Comparison of ENCODE assay signal across 13 cellular contexts in the genomic region with DNA sequence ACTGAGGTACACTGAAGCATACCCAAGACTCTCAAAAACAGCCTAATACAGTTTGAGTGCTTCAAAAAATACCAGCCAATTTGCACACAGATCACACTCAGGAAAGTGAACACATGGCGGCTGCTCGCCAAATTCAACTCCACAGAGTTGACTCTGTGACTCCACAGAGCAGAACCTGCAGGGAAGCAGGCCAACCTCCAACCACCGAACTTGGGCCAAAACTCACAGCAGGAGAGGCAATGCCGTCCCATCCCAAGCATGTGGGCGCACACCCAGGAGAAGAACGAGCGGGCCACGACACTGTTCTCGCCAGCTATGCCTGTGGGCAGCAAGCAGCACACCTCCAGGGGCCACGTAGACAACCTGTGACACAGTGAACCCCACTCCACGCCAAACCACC. TPM values are rescaled to one million over a fixed set of nuclear protein-coding genes. Genes with fewer than 3 reads are reported as not detected.
A peak's percentile ranks its signal among the peaks of the same experiment; 100 is the strongest.
DNase-seq lines count a peak whose midpoint lies in the region; ATAC-seq and TF ChIP-seq lines count a peak whose summit lies in the region.
"Had no signal": no experiment of that assay in that cellular context is flagged by ENCODE, and none has a peak within 500 bp of the region (broad histone marks: within the 10 kb centered on the region; RNA-seq: fewer than 3 reads in every experiment).

No MANE protein-coding gene starts in this region.

- TF ChIP-seq CTCF in tibial nerve (IDR thresholded peaks at IDR 0.05), result no peak

- WGBS in tibial nerve, 2 donors, result 44 to 61% methylated on average over 10 to 11 of the region's 11 CpGs

- H3K4me1 Mint-ChIP-seq in activated naive CD4-positive, alpha-beta T cell treated with anti-CD3 and anti-CD28 coated beads, Interleukin-2, amount 50 U/mL, for 24 hours, result peaks cover 79% of the 10 kb centered on the region

- no peak for ATAC-seq in GM19023 (IDR thresholded peaks at IDR 0.05; ENCODE audit: unreplicated experiment)

- H3K36me3 Mint-ChIP-seq in activated naive CD4-positive, alpha-beta T cell treated with anti-CD3 and anti-CD28 coated beads, Interleukin-2, amount 50 U/mL, for 24 hours, result no peaks in the 10 kb centered on the region

- peaks cover 75% of the 10 kb centered on the region for H3K4me1 ChIP-seq in muscle layer of colon (ENCODE audit: insufficient read depth, low read length)
- peaks cover 0 to 97% (median 80%) of the 10 kb centered on the region in 4 donors for H3K4me1 ChIP-seq in tibial nerve

- H3K4me3 Mint-ChIP-seq in activated naive CD4-positive, alpha-beta T cell treated with anti-CD3 and anti-CD28 coated beads, Interleukin-2, amount 50 U/mL, for 24 hours, result no peak overlapping the region

- H3K27me3 ChIP-seq in muscle layer of colon (ENCODE audit: control insufficient read depth in 1 of 2, insufficient read depth in 2 of 2, low read length in 2 of 2) (no peaks in the 10 kb centered on the region), tibial nerve (no peaks in the 10 kb centered on the region)

- no peaks in the 10 kb centered on the region for H3K9me3 Mint-ChIP-seq in activated naive CD4-positive, alpha-beta T cell treated with anti-CD3 and anti-CD28 coated beads, Interleukin-2, amount 50 U/mL, for 24 hours

- TF ChIP-seq EP300 in tibial nerve (IDR thresholded peaks at IDR 0.05), result no peak

- H3K27ac Mint-ChIP-seq in activated naive CD4-positive, alpha-beta T cell treated with anti-CD3 and anti-CD28 coated beads, Interleukin-2, amount 50 U/mL, for 24 hours, result peak overlapping the region; percentile 6

- no peaks in the 10 kb centered on the region for H3K27me3 Mint-ChIP-seq in activated naive CD4-positive, alpha-beta T cell treated with anti-CD3 and anti-CD28 coated beads, Interleukin-2, amount 50 U/mL, for 24 hours

- no peak overlapping the region for H3K4me3 ChIP-seq in muscle layer of colon (ENCODE audit: low read depth in 1 of 2, low read length in 2 of 2)
- no peak overlapping the region for H3K4me3 ChIP-seq in tibial nerve

- H3K36me3 ChIP-seq in muscle layer of colon (ENCODE audit: insufficient read depth, low read length), result no peaks in the 10 kb centered on the region
- H3K36me3 ChIP-seq in tibial nerve, result no peaks in the 10 kb centered on the region

- no peak for TF ChIP-seq POLR2A in tibial nerve (IDR thresholded peaks at IDR 0.05)

- H3K9me3 ChIP-seq in muscle layer of colon (ENCODE audit: low read length), result no peaks in the 10 kb centered on the region
- no peaks in the 10 kb centered on the region for H3K9me3 ChIP-seq in tibial nerve

- peak overlapping the region; percentile 32 for H3K27ac ChIP-seq in cingulate gyrus (ENCODE audit: low read depth, low read length)
- H3K27ac ChIP-seq in muscle layer of colon (ENCODE audit: low read depth, low read length), result peak overlapping the region; percentile 4
- peak overlapping the region; percentile 17 to 82 (median 53) for H3K27ac ChIP-seq in tibial nerve

- no peak overlapping the region for H3K9ac ChIP-seq in muscle layer of colon (ENCODE audit: low read length)

- no peak for DNase-seq in activated naive CD4-positive, alpha-beta T cell (lab: John Stamatoyannopoulos, UW)
- no peak for DNase-seq in tibial nerve (ENCODE audit: low spot score in 2 of 2)
- no peak for DNase-seq in GOT3 (lab: John Stamatoyannopoulos, UW)
- DNase-seq in mesenteric fat pad (ENCODE audit: low spot score), result no peak
- DNase-seq: activated T-cell treated with anti-CD3 and anti-CD28 coated beads, Interleukin-2, amount 50 U/mL, for 1 hour; cerebellar nuclear complex; kidney glomerular epithelial cell; MV-4-11; stimulated activated CD4-positive, alpha-beta T cell treated with anti-CD3 and anti-CD28 coated beads, Interleukin-2, amount 100 ng/mL, for 48 hours had no signal

RNA-seq across cellular contexts. Expression of gene ELL, which starts 21.1 kb away (rescaled TPM):
- total RNA-seq in tibial nerve (10 to 100 TPM; 13.8 to 45.9 (median 26.0) TPM), mesenteric fat pad (38.4 TPM)

RNA-seq across cellular contexts. Expression of gene FKBP8, which starts 42.6 kb away (rescaled TPM):
- total RNA-seq in tibial nerve (100 to 1,000 TPM; 391 to 451 (median 434) TPM), mesenteric fat pad (176 TPM)

RNA-seq across cellular contexts. Expression of gene KXD1, which starts 56.9 kb away (rescaled TPM):
- total RNA-seq in tibial nerve, result 100 to 1,000 TPM; 122 to 298 (median 167) TPM
- 90.9 TPM for total RNA-seq in mesenteric fat pad
